Comparison of ENCODE assay signal across 1 cellular context in the genomic region with DNA sequence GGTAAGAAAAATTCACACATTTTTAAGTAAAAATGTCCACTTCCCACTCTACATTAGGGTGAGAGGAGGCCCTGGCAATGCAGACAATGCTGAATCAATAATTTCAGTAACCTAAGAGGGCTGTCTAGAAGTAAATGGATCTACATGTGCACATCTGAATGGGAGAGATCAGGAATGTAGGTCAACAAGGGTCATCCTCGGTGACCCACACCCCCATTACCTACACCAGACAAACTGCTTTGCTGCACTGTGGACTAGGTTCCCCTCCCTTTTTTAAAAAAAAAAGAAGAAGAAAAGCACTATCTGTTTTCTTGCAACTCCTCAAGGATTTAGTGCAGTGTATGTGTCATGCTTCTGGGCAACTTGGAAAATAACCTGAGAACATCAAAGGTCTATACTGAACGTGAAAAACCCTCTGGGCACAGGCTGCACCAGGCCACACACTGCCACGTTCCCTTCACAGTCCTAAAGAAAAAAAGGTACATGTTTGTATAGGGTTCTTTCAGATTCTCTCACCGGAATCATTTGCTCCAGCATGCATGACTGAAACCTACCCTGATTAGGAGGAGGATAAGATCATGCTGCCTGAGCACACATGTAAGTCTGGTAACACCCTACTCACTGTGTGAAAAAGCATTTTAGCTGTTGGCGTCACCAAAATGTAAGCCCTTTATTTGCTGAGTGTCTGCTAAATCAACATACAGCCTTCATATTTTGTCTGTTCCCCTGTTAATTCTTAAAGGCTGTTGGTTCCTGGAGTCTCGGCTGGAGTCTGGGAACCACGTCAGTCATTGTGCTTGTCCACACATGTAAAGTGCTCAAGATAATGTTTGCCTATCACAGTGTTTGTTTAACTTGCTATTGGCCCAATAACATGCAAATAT.
TF ChIP-seq lines count a peak whose summit lies in the region.

No MANE protein-coding gene starts in this region.

TF ChIP-seq in SK-N-SH, 30 proteins besides CTCF, POLR2A, EP300 and RAD21 (continued from another document):
- TF ChIP-seq, protein P1, sequence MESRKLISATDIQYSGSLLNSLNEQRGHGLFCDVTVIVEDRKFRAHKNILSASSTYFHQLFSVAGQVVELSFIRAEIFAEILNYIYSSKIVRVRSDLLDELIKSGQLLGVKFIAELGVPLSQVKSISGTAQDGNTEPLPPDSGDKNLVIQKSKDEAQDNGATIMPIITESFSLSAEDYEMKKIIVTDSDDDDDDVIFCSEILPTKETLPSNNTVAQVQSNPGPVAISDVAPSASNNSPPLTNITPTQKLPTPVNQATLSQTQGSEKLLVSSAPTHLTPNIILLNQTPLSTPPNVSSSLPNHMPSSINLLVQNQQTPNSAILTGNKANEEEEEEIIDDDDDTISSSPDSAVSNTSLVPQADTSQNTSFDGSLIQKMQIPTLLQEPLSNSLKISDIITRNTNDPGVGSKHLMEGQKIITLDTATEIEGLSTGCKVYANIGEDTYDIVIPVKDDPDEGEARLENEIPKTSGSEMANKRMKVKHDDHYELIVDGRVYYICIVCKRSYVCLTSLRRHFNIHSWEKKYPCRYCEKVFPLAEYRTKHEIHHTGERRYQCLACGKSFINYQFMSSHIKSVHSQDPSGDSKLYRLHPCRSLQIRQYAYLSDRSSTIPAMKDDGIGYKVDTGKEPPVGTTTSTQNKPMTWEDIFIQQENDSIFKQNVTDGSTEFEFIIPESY (IDR thresholded peaks at IDR 0.05; ENCODE audit: borderline replicate concordance, low read depth) = no peak
- TF ChIP-seq TAF1 (IDR thresholded peaks at IDR 0.05; ENCODE audit: borderline replicate concordance, low read depth, low read length) (no peak), TEAD4 (IDR thresholded peaks at IDR 0.05; ENCODE audit: borderline replicate concordance, insufficient read depth) (no peak)
- TF ChIP-seq, protein P2, sequence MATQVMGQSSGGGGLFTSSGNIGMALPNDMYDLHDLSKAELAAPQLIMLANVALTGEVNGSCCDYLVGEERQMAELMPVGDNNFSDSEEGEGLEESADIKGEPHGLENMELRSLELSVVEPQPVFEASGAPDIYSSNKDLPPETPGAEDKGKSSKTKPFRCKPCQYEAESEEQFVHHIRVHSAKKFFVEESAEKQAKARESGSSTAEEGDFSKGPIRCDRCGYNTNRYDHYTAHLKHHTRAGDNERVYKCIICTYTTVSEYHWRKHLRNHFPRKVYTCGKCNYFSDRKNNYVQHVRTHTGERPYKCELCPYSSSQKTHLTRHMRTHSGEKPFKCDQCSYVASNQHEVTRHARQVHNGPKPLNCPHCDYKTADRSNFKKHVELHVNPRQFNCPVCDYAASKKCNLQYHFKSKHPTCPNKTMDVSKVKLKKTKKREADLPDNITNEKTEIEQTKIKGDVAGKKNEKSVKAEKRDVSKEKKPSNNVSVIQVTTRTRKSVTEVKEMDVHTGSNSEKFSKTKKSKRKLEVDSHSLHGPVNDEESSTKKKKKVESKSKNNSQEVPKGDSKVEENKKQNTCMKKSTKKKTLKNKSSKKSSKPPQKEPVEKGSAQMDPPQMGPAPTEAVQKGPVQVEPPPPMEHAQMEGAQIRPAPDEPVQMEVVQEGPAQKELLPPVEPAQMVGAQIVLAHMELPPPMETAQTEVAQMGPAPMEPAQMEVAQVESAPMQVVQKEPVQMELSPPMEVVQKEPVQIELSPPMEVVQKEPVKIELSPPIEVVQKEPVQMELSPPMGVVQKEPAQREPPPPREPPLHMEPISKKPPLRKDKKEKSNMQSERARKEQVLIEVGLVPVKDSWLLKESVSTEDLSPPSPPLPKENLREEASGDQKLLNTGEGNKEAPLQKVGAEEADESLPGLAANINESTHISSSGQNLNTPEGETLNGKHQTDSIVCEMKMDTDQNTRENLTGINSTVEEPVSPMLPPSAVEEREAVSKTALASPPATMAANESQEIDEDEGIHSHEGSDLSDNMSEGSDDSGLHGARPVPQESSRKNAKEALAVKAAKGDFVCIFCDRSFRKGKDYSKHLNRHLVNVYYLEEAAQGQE (IDR thresholded peaks at IDR 0.05; ENCODE audit: low read depth, low read length) = no peak
